In genomic region chr7:5017626-5018025, GRCh38 we compare ENCODE assay signal across 5 cellular contexts. TPM values are rescaled to one million over a fixed set of nuclear protein-coding genes. Genes with fewer than 3 reads are reported as not detected.
"Had no signal": no experiment of that assay in that cellular context is flagged by ENCODE, and none has a peak within 500 bp of the region (broad histone marks: within the 10 kb centered on the region; RNA-seq: fewer than 3 reads in every experiment).

No MANE protein-coding gene starts in this region.

RNA-seq across cellular contexts. Expression of gene MMD2, which starts 58.6 kb away (rescaled TPM):
- total RNA-seq: HepG2, HT-29, HT1080, IMR-90, K562 had no signal
